In genomic region chr1:87314101-87314500, GRCh38 we compare ENCODE assay signal across 22 cellular contexts.
"Had no signal": no experiment of that assay in that cellular context is flagged by ENCODE, and none has a peak within 500 bp of the region (broad histone marks: within the 10 kb centered on the region; RNA-seq: fewer than 3 reads in every experiment).

No MANE protein-coding gene starts in this region.

- H3K4me3 ChIP-seq: breast epithelium, esophagus squamous epithelium, left lung, lung, right lobe of liver, tibial nerve had no signal

- FAIRE-seq: colon, endometrium, frontal cortex, islet of Langerhans had no signal

- H3K27me3 ChIP-seq: breast epithelium, esophagus squamous epithelium, left lung, right lobe of liver, tibial nerve had no signal

- H3K4me1 ChIP-seq: breast epithelium, esophagus squamous epithelium, right lobe of liver, tibial nerve had no signal

- DNase-seq: activated CD4-positive, alpha-beta memory T cell treated with anti-CD3 and anti-CD28 coated beads for 36 hours; activated CD4-positive, alpha-beta T cell treated with anti-CD3 and anti-CD28 coated beads, Interleukin-2, amount 10 ng/mL, durations not matched to agents 24 days and 14 days; activated CD4-positive, CD25-positive, alpha-beta regulatory T cell treated with anti-CD3 and anti-CD28 coated beads, Interleukin-2, amount 50 U/mL, for 72 hours; activated naive CD8-positive, alpha-beta T cell treated with anti-CD3 and anti-CD28 coated beads, Interleukin-2, amount 50 U/mL, for 24 hours; activated T-cell treated with anti-CD3 and anti-CD28 coated beads, Interleukin-2, amount 50 U/mL, for 48 hours; effector CD8-positive, alpha-beta T cell; esophagus squamous epithelium; left lung; mesendoderm; right lobe of liver; stimulated activated CD4-positive, alpha-beta T cell treated with anti-CD3 and anti-CD28 coated beads, Interleukin-2, amount 100 ng/mL, for 48 hours; stimulated activated naive CD4-positive, alpha-beta T cell treated with Interleukin-2 at 50 U/mL for 16 hours; T-helper 9 cell; WERI-Rb-1 had no signal

- H3K36me3 ChIP-seq: breast epithelium, esophagus squamous epithelium, left lung, right lobe of liver, tibial nerve, WERI-Rb-1 had no signal

- H3K9me3 ChIP-seq: breast epithelium, esophagus squamous epithelium, left lung, right lobe of liver, tibial nerve had no signal

- H3K27ac ChIP-seq: breast epithelium, epithelial cell of prostate, esophagus squamous epithelium, left lung, right lobe of liver, tibial nerve, WERI-Rb-1 had no signal

- ATAC-seq: activated naive CD8-positive, alpha-beta T cell treated with anti-CD3 and anti-CD28 coated beads, Interleukin-2, amount 50 U/mL, for 24 hours; left lung had no signal
